In the genomic region with DNA sequence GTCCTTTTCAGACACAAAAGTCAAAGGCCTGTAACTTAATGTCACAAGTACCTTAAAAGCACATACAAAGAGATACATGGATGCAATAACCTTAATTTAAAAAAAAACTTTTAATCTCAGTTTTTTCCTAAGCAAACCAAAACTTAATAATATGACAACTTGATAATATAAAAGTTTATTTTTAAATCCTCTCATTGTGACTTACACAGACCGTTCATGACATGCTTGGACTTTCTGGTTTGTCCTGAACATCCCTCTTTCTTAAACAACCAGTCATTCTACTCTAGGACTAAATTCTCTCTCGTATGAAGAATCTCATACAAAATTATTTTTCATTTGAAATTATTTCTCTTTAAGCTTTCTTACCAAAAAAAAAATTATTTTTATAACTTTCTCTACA, we compare ENCODE assay signal across 1 cellular context.
TF ChIP-seq lines count a peak whose summit lies in the region.

No MANE protein-coding gene starts in this region.

TF ChIP-seq in HepG2, 621 proteins besides CTCF, POLR2A, EP300 and RAD21 (continued from another document):
- TF ChIP-seq, protein P1, sequence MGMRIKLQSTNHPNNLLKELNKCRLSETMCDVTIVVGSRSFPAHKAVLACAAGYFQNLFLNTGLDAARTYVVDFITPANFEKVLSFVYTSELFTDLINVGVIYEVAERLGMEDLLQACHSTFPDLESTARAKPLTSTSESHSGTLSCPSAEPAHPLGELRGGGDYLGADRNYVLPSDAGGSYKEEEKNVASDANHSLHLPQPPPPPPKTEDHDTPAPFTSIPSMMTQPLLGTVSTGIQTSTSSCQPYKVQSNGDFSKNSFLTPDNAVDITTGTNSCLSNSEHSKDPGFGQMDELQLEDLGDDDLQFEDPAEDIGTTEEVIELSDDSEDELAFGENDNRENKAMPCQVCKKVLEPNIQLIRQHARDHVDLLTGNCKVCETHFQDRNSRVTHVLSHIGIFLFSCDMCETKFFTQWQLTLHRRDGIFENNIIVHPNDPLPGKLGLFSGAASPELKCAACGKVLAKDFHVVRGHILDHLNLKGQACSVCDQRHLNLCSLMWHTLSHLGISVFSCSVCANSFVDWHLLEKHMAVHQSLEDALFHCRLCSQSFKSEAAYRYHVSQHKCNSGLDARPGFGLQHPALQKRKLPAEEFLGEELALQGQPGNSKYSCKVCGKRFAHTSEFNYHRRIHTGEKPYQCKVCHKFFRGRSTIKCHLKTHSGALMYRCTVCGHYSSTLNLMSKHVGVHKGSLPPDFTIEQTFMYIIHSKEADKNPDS (CRISPR knock-in tag; IDR thresholded peaks at IDR 0.05), result no peak
- no peak for TF ChIP-seq ATF7 (IDR thresholded peaks at IDR 0.05)
- TF ChIP-seq ATF7 (CRISPR knock-in tag; IDR thresholded peaks at IDR 0.05), result no peak
- TF ChIP-seq, protein P2, sequence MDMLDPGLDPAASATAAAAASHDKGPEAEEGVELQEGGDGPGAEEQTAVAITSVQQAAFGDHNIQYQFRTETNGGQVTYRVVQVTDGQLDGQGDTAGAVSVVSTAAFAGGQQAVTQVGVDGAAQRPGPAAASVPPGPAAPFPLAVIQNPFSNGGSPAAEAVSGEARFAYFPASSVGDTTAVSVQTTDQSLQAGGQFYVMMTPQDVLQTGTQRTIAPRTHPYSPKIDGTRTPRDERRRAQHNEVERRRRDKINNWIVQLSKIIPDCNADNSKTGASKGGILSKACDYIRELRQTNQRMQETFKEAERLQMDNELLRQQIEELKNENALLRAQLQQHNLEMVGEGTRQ (IDR thresholded peaks at IDR 0.05; ENCODE audit: low read depth, low read length), result no peak
- TF ChIP-seq, protein P2 (CRISPR knock-in tag; IDR thresholded peaks at IDR 0.05; ENCODE audit: borderline replicate concordance), result no peak
- TF ChIP-seq ZNF724P (CRISPR knock-in tag; IDR thresholded peaks at IDR 0.05; ENCODE audit: borderline replicate concordance), result peak; percentile 90; the same call in 1 of the 2 replicates
- no peak for TF ChIP-seq ZNF44 (CRISPR knock-in tag; IDR thresholded peaks at IDR 0.05)
- TF ChIP-seq, protein P3, sequence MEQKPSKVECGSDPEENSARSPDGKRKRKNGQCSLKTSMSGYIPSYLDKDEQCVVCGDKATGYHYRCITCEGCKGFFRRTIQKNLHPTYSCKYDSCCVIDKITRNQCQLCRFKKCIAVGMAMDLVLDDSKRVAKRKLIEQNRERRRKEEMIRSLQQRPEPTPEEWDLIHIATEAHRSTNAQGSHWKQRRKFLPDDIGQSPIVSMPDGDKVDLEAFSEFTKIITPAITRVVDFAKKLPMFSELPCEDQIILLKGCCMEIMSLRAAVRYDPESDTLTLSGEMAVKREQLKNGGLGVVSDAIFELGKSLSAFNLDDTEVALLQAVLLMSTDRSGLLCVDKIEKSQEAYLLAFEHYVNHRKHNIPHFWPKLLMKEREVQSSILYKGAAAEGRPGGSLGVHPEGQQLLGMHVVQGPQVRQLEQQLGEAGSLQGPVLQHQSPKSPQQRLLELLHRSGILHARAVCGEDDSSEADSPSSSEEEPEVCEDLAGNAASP (CRISPR knock-in tag; IDR thresholded peaks at IDR 0.05; ENCODE audit: borderline replicate concordance), result no peak
TF ChIP-seq in HepG2: peak in this region for 2.
